In genomic region chr2:130157354-130157753, GRCh38 we compare ENCODE assay signal across 13 cellular contexts. TPM values are rescaled to one million over a fixed set of nuclear protein-coding genes. Genes with fewer than 3 reads are reported as not detected.
DNase-seq lines count a peak whose midpoint lies in the region; ATAC-seq, FAIRE-seq and TF ChIP-seq lines count a peak whose summit lies in the region.
"Not testable (repeated sequence)": the region's sequence is repeated elsewhere in the genome, so short reads cannot be mapped to it uniquely, and the experiment has no call there.
"Had no signal": no experiment of that assay in that cellular context is flagged by ENCODE, and none has a peak within 500 bp of the region (broad histone marks: within the 10 kb centered on the region; RNA-seq: fewer than 3 reads in every experiment).

No MANE protein-coding gene starts in this region.

- not testable (repeated sequence) for H3K9ac ChIP-seq in PC-3 (ENCODE audit: low read length)

- not testable (repeated sequence) for H4K20me1 ChIP-seq in PC-3 (ENCODE audit: low read length)

- not testable (repeated sequence) for H3K4me1 ChIP-seq in PC-3 (ENCODE audit: insufficient read depth, low read length)

- H3K36me3 ChIP-seq in PC-3 (ENCODE audit: low read depth, low read length), result not testable (repeated sequence)

- TF ChIP-seq CTCF in PC-3 (conservative IDR thresholded peaks at IDR 0.05; ENCODE audit: low read depth, low read length); choroid plexus epithelial cell (conservative IDR thresholded peaks at IDR 0.05; ENCODE audit: low read depth, low read length): not testable (repeated sequence)

- FAIRE-seq in GM12891 (lab: Jason Lieb, UNC), result peak; percentile 89

- H3K27ac ChIP-seq in PC-3 (ENCODE audit: low read length), result not testable (repeated sequence)

- H3K9me3 ChIP-seq in PC-3 (ENCODE audit: low read length), result not testable (repeated sequence)

- ATAC-seq in GM19351 (IDR thresholded peaks at IDR 0.05; ENCODE audit: unreplicated experiment) (peak; percentile 32), GM21737 (IDR thresholded peaks at IDR 0.05; ENCODE audit: unreplicated experiment) (peak; percentile 33), HG03025 (IDR thresholded peaks at IDR 0.05; ENCODE audit: low FRiP score, unreplicated experiment) (peak; percentile 41), HG03469 (IDR thresholded peaks at IDR 0.05; ENCODE audit: unreplicated experiment) (peak; percentile 23), PC-3 (peak; percentile 11)
- ATAC-seq in stimulated activated naive B cell treated with anti-CD40 and anti-IgM and Interleukin-4, amounts not matched to agents 10 μg/mL and 1 μg/mL and 100 μg/mL, for 72 hours (replicated peaks), result peak; percentile 54 to 57

- H3K4me2 ChIP-seq in PC-3 (ENCODE audit: low read length), result not testable (repeated sequence)

- H3K27me3 ChIP-seq in PC-3 (ENCODE audit: low read length), result not testable (repeated sequence)

- not testable (repeated sequence) for H3K79me2 ChIP-seq in PC-3 (ENCODE audit: low read length)

- H3K9me2 ChIP-seq in PC-3 (replicated peaks; ENCODE audit: low read length), result not testable (repeated sequence)

- TF ChIP-seq POLR2A in GM12891 (IDR thresholded peaks at IDR 0.05; ENCODE audit: low read depth, low read length), result not testable (repeated sequence)

- not testable (repeated sequence) for H3K4me3 ChIP-seq in PC-3 (ENCODE audit: low read length); choroid plexus epithelial cell (ENCODE audit: low read depth, low read length)

- H3K4me1 Mint-ChIP-seq in stimulated activated naive B cell treated with anti-CD40 and anti-IgM and Interleukin-4, amounts not matched to agents 10 μg/mL and 1 μg/mL and 100 μg/mL, for 72 hours, result peaks cover 30 to 43% of the 10 kb centered on the region in 2 donors

- peak overlapping the region in 1 of 2 donors; percentile 21 for H3K4me3 Mint-ChIP-seq in stimulated activated naive B cell treated with anti-CD40 and anti-IgM and Interleukin-4, amounts not matched to agents 10 μg/mL and 1 μg/mL and 100 μg/mL, for 72 hours

- H3K27ac Mint-ChIP-seq in stimulated activated naive B cell treated with anti-CD40 and anti-IgM and Interleukin-4, amounts not matched to agents 10 μg/mL and 1 μg/mL and 100 μg/mL, for 72 hours, result peak overlapping the region; percentile 93

- H3K36me3 Mint-ChIP-seq in stimulated activated naive B cell treated with anti-CD40 and anti-IgM and Interleukin-4, amounts not matched to agents 10 μg/mL and 1 μg/mL and 100 μg/mL, for 72 hours, result peaks cover 55 to 74% of the 10 kb centered on the region in 2 donors

- DNase-seq in GM12891 (ENCODE audit: insufficient read length, low spot score); PC-3: not testable (repeated sequence)
- DNase-seq in choroid plexus epithelial cell (ENCODE audit: low read depth), result peak; percentile 8
- DNase-seq in stimulated activated naive B cell treated with anti-CD40 and anti-IgM and Interleukin-4, amounts not matched to agents 10 μg/mL and 1 μg/mL and 100 μg/mL, for 72 hours, result peak; percentile 38

- BruUV-seq in PC-3 (replicated peaks; lab: Mats Ljungman, UMichigan), result not testable (repeated sequence)

- CTCF ChIA-PET in PC-3 (lab: Charles Lee), result interaction anchor here (0.6 kb wide), 1 partner anchor 23 kb away, joined by 3 read pairs; no protein-coding TSS in a partner anchor

- H3F3A ChIP-seq in PC-3 (ENCODE audit: low read length, unreplicated experiment), result not testable (repeated sequence)

- not testable (repeated sequence) for H3K27me3 Mint-ChIP-seq in stimulated activated naive B cell treated with anti-CD40 and anti-IgM and Interleukin-4, amounts not matched to agents 10 μg/mL and 1 μg/mL and 100 μg/mL, for 72 hours

- not testable (repeated sequence) for H3K9me3 Mint-ChIP-seq in stimulated activated naive B cell treated with anti-CD40 and anti-IgM and Interleukin-4, amounts not matched to agents 10 μg/mL and 1 μg/mL and 100 μg/mL, for 72 hours

- POLR2A ChIA-PET in PC-3 (lab: Charles Lee; ENCODE audit: unreplicated experiment), result not testable (repeated sequence)

- not testable (repeated sequence) for H2AFZ ChIP-seq in PC-3 (ENCODE audit: low read length)

- intact Hi-C loops in PC-3 (cut with micrococcal nuclease), result not testable (repeated sequence)

RNA-seq across cellular contexts. Expression of gene CCDC74B, which starts 12.4 kb away (rescaled TPM):
- 1.7 TPM for polyA plus RNA-seq in GM12891 (2012; ENCODE audit: low read depth, missing spikeins)
- 8.6 and 9.8 TPM in 2 replicates for total RNA-seq in PC-3 (2014; rRNA removed)

RNA-seq across cellular contexts. Expression of gene SMPD4, which starts 24.0 kb away (rescaled TPM):
- polyA plus RNA-seq in GM12891 (2012; ENCODE audit: low read depth, missing spikeins), result 39.8 TPM
- total RNA-seq in PC-3 (2014; rRNA removed), result 64.4 and 82.2 TPM in 2 replicates

RNA-seq across cellular contexts. Expression of gene MZT2B, which starts 24.7 kb away (rescaled TPM):
- polyA plus RNA-seq in GM12891 (2012; ENCODE audit: low read depth, missing spikeins), result 247 TPM
- total RNA-seq in PC-3 (2014; rRNA removed), result 502 and 600 TPM in 2 replicates

RNA-seq across cellular contexts. Expression of gene POTEF, which starts 28.3 kb away (rescaled TPM):
- polyA plus RNA-seq in GM12891 (2012; ENCODE audit: low read depth, missing spikeins), result not detected
- total RNA-seq in PC-3 (2014; rRNA removed), result not detected in 2 replicates
- total RNA-seq: activated CD4-positive, alpha-beta memory T cell treated with anti-CD3 and anti-CD28 coated beads for 36 hours; gastroesophageal sphincter; LHCN-M2; NCI-H460 had no signal

RNA-seq across cellular contexts. Expression of gene TUBA3E, which starts 40.9 kb away (rescaled TPM):
- polyA plus RNA-seq in GM12891 (2012; ENCODE audit: low read depth, missing spikeins), result not detected
- not detected in 2 replicates for total RNA-seq in PC-3 (2014; rRNA removed)
- total RNA-seq: activated CD4-positive, alpha-beta memory T cell treated with anti-CD3 and anti-CD28 coated beads for 36 hours; cerebellum; gastroesophageal sphincter; NCI-H460 had no signal
